Comparison of ENCODE assay signal across 1 cellular context in the genomic region with DNA sequence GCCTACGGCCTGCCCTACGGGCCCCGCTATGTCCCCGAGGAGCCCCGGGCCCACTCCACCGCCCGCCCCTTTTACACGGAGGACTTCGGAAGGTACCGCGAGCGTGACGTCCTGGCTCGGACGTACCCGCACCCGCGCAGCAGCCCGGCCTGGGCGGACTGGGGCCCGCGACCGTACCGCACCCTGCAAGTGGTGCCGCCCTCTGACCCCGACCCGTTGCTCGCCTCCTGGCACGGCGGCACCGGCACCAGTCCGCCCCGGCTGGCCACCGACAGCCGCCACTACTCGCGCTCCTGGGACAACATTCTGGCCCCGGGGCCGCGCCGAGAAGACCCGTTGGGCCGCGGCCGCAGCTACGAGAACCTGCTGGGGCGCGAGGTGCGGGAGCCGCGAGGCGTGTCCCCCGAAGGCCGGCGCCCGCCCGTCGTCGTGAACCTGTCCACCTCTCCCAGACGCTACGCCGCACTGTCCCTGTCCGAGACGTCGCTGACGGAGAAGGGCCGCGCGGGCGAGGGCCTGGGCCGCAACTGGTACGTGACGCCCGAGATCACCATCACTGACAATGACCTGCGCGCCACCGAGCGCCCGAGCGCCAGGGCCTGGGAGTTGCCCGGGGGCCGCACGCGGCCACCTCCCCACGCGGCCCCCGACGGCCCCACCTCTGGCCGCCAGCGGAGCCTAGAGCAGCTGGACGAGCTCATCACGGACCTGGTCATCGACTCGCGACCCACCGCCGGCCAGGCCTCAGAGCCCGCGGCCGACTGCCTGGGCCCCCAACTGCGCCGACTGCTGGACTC.
TF ChIP-seq lines count a peak whose summit lies in the region.

No MANE protein-coding gene starts in this region.

TF ChIP-seq in endothelial cell of umbilical vein, 7 proteins besides CTCF, POLR2A, EP300 and RAD21:
- TF ChIP-seq POLR2AphosphoS5 (IDR thresholded peaks at IDR 0.05; ENCODE audit: insufficient read depth, low read depth, low read length) = no peak
- peak; percentile 72 for TF ChIP-seq EZH2 (IDR thresholded peaks at IDR 0.05; ENCODE audit: borderline replicate concordance, low read depth, low read length, severe bottlenecking)
